In the genomic region with DNA sequence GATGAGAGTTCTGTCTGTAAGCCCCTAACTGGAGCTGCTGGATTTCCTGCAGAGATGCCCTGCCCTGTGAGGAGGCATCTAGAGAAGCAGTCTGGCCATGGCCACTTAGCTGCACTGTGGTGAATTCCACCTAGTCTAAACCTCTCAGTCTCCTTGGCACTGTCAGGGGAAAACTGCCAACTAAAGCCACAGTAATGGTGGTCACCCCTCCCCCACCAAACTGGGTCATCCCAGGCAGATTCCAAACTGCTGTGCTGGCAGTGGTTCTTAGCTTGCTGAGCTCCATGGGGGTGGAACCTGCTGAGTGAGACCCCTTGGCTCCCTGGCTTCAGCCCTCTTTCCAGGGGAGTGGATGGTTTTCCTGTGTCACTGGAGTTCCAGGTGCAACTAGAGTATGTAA, we compare ENCODE assay signal across 25 cellular contexts.
DNase-seq lines count a peak whose midpoint lies in the region; ATAC-seq and TF ChIP-seq lines count a peak whose summit lies in the region.
"Had no signal": no experiment of that assay in that cellular context is flagged by ENCODE, and none has a peak within 500 bp of the region (broad histone marks: within the 10 kb centered on the region; RNA-seq: fewer than 3 reads in every experiment).

No MANE protein-coding gene starts in this region.

- H3K9me3 ChIP-seq in endodermal cell (ENCODE audit: control insufficient read depth, low read length) (no peaks in the 10 kb centered on the region), mesenchymal stem cell (ENCODE audit: control insufficient read depth, low read length) (peaks cover 4% of the 10 kb centered on the region)
- H3K9me3 ChIP-seq: breast epithelium, HAP-1, ovary, right lobe of liver had no signal

- no peak overlapping the region for H4K8ac ChIP-seq in mesenchymal stem cell (ENCODE audit: low read length)

- no peak overlapping the region for H3K4ac ChIP-seq in mesenchymal stem cell (ENCODE audit: low read depth in 1 of 2, low read length in 2 of 2)

- peaks cover under 1% of the 10 kb centered on the region for H3K36me3 Mint-ChIP-seq in endodermal cell (ENCODE audit: low read depth)
- no peaks in the 10 kb centered on the region for H3K36me3 Mint-ChIP-seq in activated naive CD8-positive, alpha-beta T cell treated with anti-CD3 and anti-CD28 coated beads, Interleukin-2, amount 50 U/mL, for 24 hours (ENCODE audit: low read depth)
- H3K36me3 Mint-ChIP-seq: activated naive CD8-positive, alpha-beta T cell treated with anti-CD3 and anti-CD28 coated beads, Interleukin-2, amount 10 ng/mL, durations not matched to agents 7 days and 5 days; naive thymus-derived CD4-positive, alpha-beta T cell; stimulated activated memory B cell treated with anti-CD40 and anti-IgM and Interleukin-4, amounts not matched to agents 10 μg/mL and 1 μg/mL and 100 μg/mL, for 72 hours had no signal

- no peak overlapping the region for H2BK12ac ChIP-seq in mesenchymal stem cell (ENCODE audit: low read length in 2 of 2)

- H3K27ac ChIP-seq in endodermal cell (ENCODE audit: low read depth, low read length) (no peak overlapping the region), mesenchymal stem cell (ENCODE audit: low read length, poor library complexity, severe bottlenecking) (no peak overlapping the region)
- H3K27ac ChIP-seq: breast epithelium, ovary, right lobe of liver had no signal

- no peak overlapping the region for H3K4me3 ChIP-seq in endodermal cell (ENCODE audit: low read length)
- H3K4me3 ChIP-seq in mesenchymal stem cell (ENCODE audit: insufficient read depth in 1 of 2, low read depth in 1 of 2, low read length in 2 of 2) = no peak overlapping the region
- H3K4me3 ChIP-seq: breast epithelium, HAP-1, ovary, right lobe of liver had no signal

- no peak overlapping the region for H3K14ac ChIP-seq in mesenchymal stem cell (ENCODE audit: low read length in 2 of 2)

- no peaks in the 10 kb centered on the region for H3K79me1 ChIP-seq in mesenchymal stem cell (replicated peaks; ENCODE audit: low read length, poor library complexity, severe bottlenecking)

- H2BK15ac ChIP-seq in mesenchymal stem cell (ENCODE audit: low read depth, poor library complexity, severe bottlenecking) = no peak overlapping the region

- no peak for TF ChIP-seq CTCF in endodermal cell (conservative IDR thresholded peaks at IDR 0.05)

- H3K4me1 ChIP-seq in endodermal cell (ENCODE audit: control insufficient read depth, insufficient read depth, low read length) (no peaks in the 10 kb centered on the region), mesenchymal stem cell (ENCODE audit: control insufficient read depth, insufficient read depth, low read depth, low read length) (peaks cover 10% of the 10 kb centered on the region)
- H3K4me1 ChIP-seq: breast epithelium, HAP-1, right lobe of liver had no signal

- DNase-seq in EH (ENCODE audit: low read depth) (peak; percentile 41), NCI-H226 (peak; percentile 53), endodermal cell (peak; percentile 58), mesenchymal stem cell (peak; percentile 6), hippocampal formation (lab: John Stamatoyannopoulos, UW) (no peak)
- DNase-seq in activated naive CD8-positive, alpha-beta T cell treated with anti-CD3 and anti-CD28 coated beads, Interleukin-2, amount 50 U/mL, for 24 hours = no peak
- DNase-seq: activated CD4-positive, alpha-beta T cell treated with anti-CD3 and anti-CD28 coated beads, Interleukin-2, amount 10 ng/mL, durations not matched to agents 24 days and 14 days; activated CD8-positive, alpha-beta memory T cell treated with anti-CD3 and anti-CD28 coated beads, Interleukin-2, amount 50 U/mL, for 4 hours; activated naive CD8-positive, alpha-beta T cell treated with anti-CD3 and anti-CD28 coated beads, Interleukin-2, amount 10 ng/mL, durations not matched to agents 7 days and 5 days; cortex of kidney; foreskin melanocyte; left cardiac atrium; naive thymus-derived CD4-positive, alpha-beta T cell; NCI-H1436; NCI-H2171 treated with DMSO at 0.1 percent for 48 hours; NCI-H69; ovary; right lobe of liver; Right ventricle myocardium superior had no signal

- no peaks in the 10 kb centered on the region for H3K27me3 ChIP-seq in endodermal cell (ENCODE audit: control insufficient read depth, insufficient read depth, low read length, poor library complexity, severe bottlenecking)
- H3K27me3 ChIP-seq in mesenchymal stem cell (ENCODE audit: control insufficient read depth in 1 of 2, insufficient read depth in 1 of 2, low read length in 2 of 2) = no peaks in the 10 kb centered on the region
- H3K27me3 ChIP-seq: breast epithelium, ovary, right lobe of liver had no signal

- no peak overlapping the region for H2BK5ac ChIP-seq in mesenchymal stem cell (ENCODE audit: low read depth, low read length, poor library complexity, severe bottlenecking)

- no peak overlapping the region for H3K4me2 ChIP-seq in mesenchymal stem cell (ENCODE audit: low read length, poor library complexity, severe bottlenecking)

- no peak overlapping the region for H2BK120ac ChIP-seq in mesenchymal stem cell (ENCODE audit: low read depth, low read length)

- no peak overlapping the region for H3K23ac ChIP-seq in mesenchymal stem cell (ENCODE audit: low read length in 2 of 2)

- ATAC-seq in GM21515 (IDR thresholded peaks at IDR 0.05; ENCODE audit: unreplicated experiment) (no peak), GM21447 (IDR thresholded peaks at IDR 0.05; ENCODE audit: unreplicated experiment) (no peak)
- ATAC-seq in activated naive CD8-positive, alpha-beta T cell treated with anti-CD3 and anti-CD28 coated beads, Interleukin-2, amount 50 U/mL, for 24 hours = no peak
- ATAC-seq: left cardiac atrium; naive thymus-derived CD4-positive, alpha-beta T cell; right lobe of liver; stimulated activated memory B cell treated with anti-CD40 and anti-IgM and Interleukin-4, amounts not matched to agents 10 μg/mL and 1 μg/mL and 100 μg/mL, for 72 hours had no signal

- H3K36me3 ChIP-seq in endodermal cell (ENCODE audit: control insufficient read depth, insufficient read depth, low read length) = no peaks in the 10 kb centered on the region
- H3K36me3 ChIP-seq in mesenchymal stem cell (ENCODE audit: control insufficient read depth in 1 of 2, insufficient read depth in 2 of 2, low read depth in 1 of 2, low read length in 2 of 2) = no peaks in the 10 kb centered on the region
- H3K36me3 ChIP-seq: breast epithelium, HAP-1, ovary, right lobe of liver had no signal

- H3K9ac ChIP-seq in endodermal cell (ENCODE audit: extremely low read depth, low read length, poor library complexity, severe bottlenecking) = no peak overlapping the region
- H3K9ac ChIP-seq in mesenchymal stem cell (ENCODE audit: low read length) = no peak overlapping the region

- H4K91ac ChIP-seq in mesenchymal stem cell (ENCODE audit: low read length) = no peak overlapping the region

- H2AFZ ChIP-seq in mesenchymal stem cell (ENCODE audit: low read depth, low read length) = no peak overlapping the region

- no peak overlapping the region for H3K18ac ChIP-seq in mesenchymal stem cell (ENCODE audit: low read depth in 1 of 2, low read length in 2 of 2)

- peaks cover 15% of the 10 kb centered on the region for H3K9me3 Mint-ChIP-seq in endodermal cell
- H3K9me3 Mint-ChIP-seq in activated naive CD8-positive, alpha-beta T cell treated with anti-CD3 and anti-CD28 coated beads, Interleukin-2, amount 50 U/mL, for 24 hours = peaks cover 22% of the 10 kb centered on the region

- no peak overlapping the region for H3K27ac Mint-ChIP-seq in endodermal cell
- H3K27ac Mint-ChIP-seq in activated naive CD8-positive, alpha-beta T cell treated with anti-CD3 and anti-CD28 coated beads, Interleukin-2, amount 50 U/mL, for 24 hours = no peak overlapping the region
- H3K27ac Mint-ChIP-seq: activated CD4-positive, alpha-beta T cell treated with anti-CD3 and anti-CD28 coated beads, Interleukin-2, amount 10 ng/mL, durations not matched to agents 24 days and 14 days; activated naive CD8-positive, alpha-beta T cell treated with anti-CD3 and anti-CD28 coated beads, Interleukin-2, amount 10 ng/mL, durations not matched to agents 7 days and 5 days; activated T-helper 2 cell treated with anti-CD3 and anti-CD28 coated beads, Interferon-gamma antibody, Interleukin-2, Interleukin-4, amounts not matched to agents 10 μg/mL and 5 μg/mL and 100 μg/mL, durations not matched to agents 14 hours and 24 hours and 36 hours; naive thymus-derived CD4-positive, alpha-beta T cell; stimulated activated memory B cell treated with anti-CD40 and anti-IgM and Interleukin-4, amounts not matched to agents 10 μg/mL and 1 μg/mL and 100 μg/mL, for 72 hours had no signal

- H3K4me3 Mint-ChIP-seq in endodermal cell = no peak overlapping the region
- no peak overlapping the region for H3K4me3 Mint-ChIP-seq in activated naive CD8-positive, alpha-beta T cell treated with anti-CD3 and anti-CD28 coated beads, Interleukin-2, amount 50 U/mL, for 24 hours
- H3K4me3 Mint-ChIP-seq: activated CD4-positive, alpha-beta T cell treated with anti-CD3 and anti-CD28 coated beads, Interleukin-2, amount 10 ng/mL, durations not matched to agents 24 days and 14 days; activated naive CD8-positive, alpha-beta T cell treated with anti-CD3 and anti-CD28 coated beads, Interleukin-2, amount 10 ng/mL, durations not matched to agents 7 days and 5 days; naive thymus-derived CD4-positive, alpha-beta T cell; stimulated activated memory B cell treated with anti-CD40 and anti-IgM and Interleukin-4, amounts not matched to agents 10 μg/mL and 1 μg/mL and 100 μg/mL, for 72 hours had no signal

- H2AK5ac ChIP-seq in mesenchymal stem cell (ENCODE audit: low read length, severe bottlenecking) = no peak overlapping the region

- H3K27me3 Mint-ChIP-seq in endodermal cell (ENCODE audit: insufficient read depth) = no peaks in the 10 kb centered on the region
- H3K27me3 Mint-ChIP-seq in activated naive CD8-positive, alpha-beta T cell treated with anti-CD3 and anti-CD28 coated beads, Interleukin-2, amount 50 U/mL, for 24 hours = no peaks in the 10 kb centered on the region
- H3K27me3 Mint-ChIP-seq: activated CD4-positive, alpha-beta T cell treated with anti-CD3 and anti-CD28 coated beads, Interleukin-2, amount 10 ng/mL, durations not matched to agents 24 days and 14 days; activated naive CD8-positive, alpha-beta T cell treated with anti-CD3 and anti-CD28 coated beads, Interleukin-2, amount 10 ng/mL, durations not matched to agents 7 days and 5 days; naive thymus-derived CD4-positive, alpha-beta T cell; stimulated activated memory B cell treated with anti-CD40 and anti-IgM and Interleukin-4, amounts not matched to agents 10 μg/mL and 1 μg/mL and 100 μg/mL, for 72 hours had no signal

- no peaks in the 10 kb centered on the region for H3K4me1 Mint-ChIP-seq in endodermal cell
- H3K4me1 Mint-ChIP-seq in activated naive CD8-positive, alpha-beta T cell treated with anti-CD3 and anti-CD28 coated beads, Interleukin-2, amount 50 U/mL, for 24 hours = no peaks in the 10 kb centered on the region
- H3K4me1 Mint-ChIP-seq: activated CD4-positive, alpha-beta T cell treated with anti-CD3 and anti-CD28 coated beads, Interleukin-2, amount 10 ng/mL, durations not matched to agents 24 days and 14 days; activated naive CD8-positive, alpha-beta T cell treated with anti-CD3 and anti-CD28 coated beads, Interleukin-2, amount 10 ng/mL, durations not matched to agents 7 days and 5 days; naive thymus-derived CD4-positive, alpha-beta T cell; stimulated activated memory B cell treated with anti-CD40 and anti-IgM and Interleukin-4, amounts not matched to agents 10 μg/mL and 1 μg/mL and 100 μg/mL, for 72 hours had no signal

Comparison
In these comparisons a context has a peak if more than half of its experiments do, and no peak if none do; other contexts are left out.
1. DNase-seq: peak in EH (single experiment), NCI-H226 (single experiment), endodermal cell (single experiment) and mesenchymal stem cell (single experiment); none in hippocampal formation (0 of 2) and activated naive CD8-positive, alpha-beta T cell treated with anti-CD3 and anti-CD28 coated beads, Interleukin-2, amount 50 U/mL, for 24 hours (single experiment).